In the genomic region with DNA sequence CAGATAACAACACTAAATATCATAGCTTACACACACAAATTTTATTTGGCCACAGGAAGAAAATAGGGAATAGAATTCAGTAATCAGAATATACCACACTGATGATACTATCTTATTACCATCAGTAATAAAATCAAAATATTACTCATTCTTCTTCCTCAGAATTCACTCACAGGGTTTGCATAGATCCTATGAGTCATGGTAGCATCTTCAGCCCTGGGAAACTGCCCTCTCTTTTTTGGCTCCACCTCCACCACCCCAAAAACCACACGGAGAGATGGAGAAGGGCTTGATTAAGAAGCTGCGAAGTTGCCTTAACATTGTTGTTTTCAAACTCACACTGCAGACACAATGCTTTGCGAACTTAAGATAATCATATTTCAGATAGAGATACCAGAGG, we compare ENCODE assay signal across 8 cellular contexts.
A peak's percentile ranks its signal among the peaks of the same experiment; 100 is the strongest.
DNase-seq lines count a peak whose midpoint lies in the region; ATAC-seq and TF ChIP-seq lines count a peak whose summit lies in the region.

No MANE protein-coding gene starts in this region.

- TF ChIP-seq CTCF in HFFc6 (IDR thresholded peaks at IDR 0.05): no peak

- H3K27ac Mint-ChIP-seq in HFFc6: no peak overlapping the region; the same call in none of the 2 replicates

- peak overlapping the region; percentile 64 for H3K4me3 Mint-ChIP-seq in HFFc6

- peaks cover 23% of the 10 kb centered on the region for H3K4me1 ChIP-seq in effector memory CD4-positive, alpha-beta T cell (ENCODE audit: control insufficient read depth, insufficient read depth, low read length, poor library complexity, severe bottlenecking)

- ATAC-seq in activated CD4-positive, CD25-positive, alpha-beta regulatory T cell treated with anti-CD3 and anti-CD28 coated beads, Interleukin-2, amount 50 U/mL, for 24 hours: peak; percentile 77 to 82
- ATAC-seq in HG02870 (IDR thresholded peaks at IDR 0.05; ENCODE audit: unreplicated experiment) (no peak), HG03521 (IDR thresholded peaks at IDR 0.05; ENCODE audit: unreplicated experiment) (no peak)

- no peaks in the 10 kb centered on the region for H3K36me3 Mint-ChIP-seq in HFFc6 (ENCODE audit: low read depth)

- DNase-seq in HFFc6 (peak; percentile 77), NCI-H2107 (lab: John Stamatoyannopoulos, UW) (no peak), NCI-H1092 treated with DMSO at 0.1 percent for 48 hours (lab: John Stamatoyannopoulos, UW) (no peak)
- DNase-seq in effector memory CD4-positive, alpha-beta T cell: peak; percentile 31 to 55 (median 45)
- DNase-seq in stimulated activated CD8-positive, alpha-beta memory T cell treated with anti-CD3 and anti-CD28 coated beads, Interleukin-12 subunit alpha, Interleukin-12 subunit beta, amount 100 ng/mL, for 24 hours (ENCODE audit: extremely low read depth): peak; percentile 25

- no peak overlapping the region for H3K4me3 ChIP-seq in effector memory CD4-positive, alpha-beta T cell (ENCODE audit: insufficient read depth, low read depth, low read length, poor library complexity, severe bottlenecking)

- no peaks in the 10 kb centered on the region; the same call in 1 of the 2 replicates for H3K27me3 Mint-ChIP-seq in HFFc6 (ENCODE audit: insufficient read depth)

- H3K4me1 Mint-ChIP-seq in HFFc6 (ENCODE audit: low read depth): peaks cover 50% of the 10 kb centered on the region

- no peaks in the 10 kb centered on the region for H3K36me3 ChIP-seq in effector memory CD4-positive, alpha-beta T cell (ENCODE audit: control insufficient read depth, insufficient read depth, low read length)

- H3K9me3 Mint-ChIP-seq in HFFc6: no peaks in the 10 kb centered on the region

- no peaks in the 10 kb centered on the region for H3K9me3 ChIP-seq in effector memory CD4-positive, alpha-beta T cell (ENCODE audit: control insufficient read depth, low read length)

- H3K27me3 ChIP-seq in effector memory CD4-positive, alpha-beta T cell (replicated peaks; ENCODE audit: control insufficient read depth, insufficient read depth, low read length, poor library complexity, severe bottlenecking): no peaks in the 10 kb centered on the region

- H3K27ac ChIP-seq in effector memory CD4-positive, alpha-beta T cell (ENCODE audit: insufficient read depth, low read length, poor library complexity, severe bottlenecking): no peak overlapping the region

Comparison
In these comparisons a context has a peak if more than half of its experiments do, and no peak if none do; other contexts are left out.
1. DNase-seq: peak in HFFc6 (single experiment), effector memory CD4-positive, alpha-beta T cell (3 of 3) and stimulated activated CD8-positive, alpha-beta memory T cell treated with anti-CD3 and anti-CD28 coated beads, Interleukin-12 subunit alpha, Interleukin-12 subunit beta, amount 100 ng/mL, for 24 hours (single experiment); none in NCI-H2107 (single experiment) and NCI-H1092 treated with DMSO at 0.1 percent for 48 hours (single experiment).
2. ATAC-seq: peak in activated CD4-positive, CD25-positive, alpha-beta regulatory T cell treated with anti-CD3 and anti-CD28 coated beads, Interleukin-2, amount 50 U/mL, for 24 hours (2 of 2); none in HG02870 (single experiment) and HG03521 (single experiment).